In genomic region chr5:93715327-93715726, GRCh38 we compare ENCODE assay signal across 28 cellular contexts. TPM values are rescaled to one million over a fixed set of nuclear protein-coding genes. Genes with fewer than 3 reads are reported as not detected.
DNase-seq lines count a peak whose midpoint lies in the region; ATAC-seq and TF ChIP-seq lines count a peak whose summit lies in the region.
"Had no signal": no experiment of that assay in that cellular context is flagged by ENCODE, and none has a peak within 500 bp of the region (broad histone marks: within the 10 kb centered on the region; RNA-seq: fewer than 3 reads in every experiment).

No MANE protein-coding gene starts in this region.

- no peaks in the 10 kb centered on the region for H3K36me3 ChIP-seq in lower lobe of right lung
- H3K36me3 ChIP-seq: MG63, right atrium auricular region had no signal

- ATAC-seq in lower lobe of right lung, result no peak
- ATAC-seq: activated CD4-positive, alpha-beta T cell treated with anti-CD3 and anti-CD28 coated beads for 36 hours; activated CD8-positive, alpha-beta T cell treated with anti-CD3 and anti-CD28 coated beads for 36 hours; activated T-helper 17 cell treated with anti-CD3 and anti-CD28 coated beads, Interleukin-2, amount 50 U/mL, for 72 hours; body of pancreas; esophagus mucosa had no signal

- no peak overlapping the region for H3K4me3 ChIP-seq in lower lobe of right lung
- H3K4me3 ChIP-seq: body of pancreas, MG63, right atrium auricular region, testis had no signal

- DNase-seq in NCI-H2029 (lab: John Stamatoyannopoulos, UW), result peak; percentile 7
- DNase-seq in NCI-H2029 treated with DMSO at 0.1 percent for 48 hours (lab: John Stamatoyannopoulos, UW), result no peak
- DNase-seq in NCI-H1105 (lab: John Stamatoyannopoulos, UW), result peak; percentile 6
- peak; percentile 3 for DNase-seq in NCI-H526 treated with DMSO at 0.1 percent for 48 hours (lab: John Stamatoyannopoulos, UW)
- peak; percentile 12 for DNase-seq in left kidney (ENCODE audit: low read depth, low spot score)
- DNase-seq in hippocampal formation (lab: John Stamatoyannopoulos, UW), result no peak
- DNase-seq in stimulated activated CD4-positive, alpha-beta T cell treated with anti-CD3 and anti-CD28 coated beads, Interleukin-4, amount 100 ng/mL, for 1 hour, result no peak
- DNase-seq in lower lobe of right lung, result no peak
- DNase-seq: activated CD4-positive, alpha-beta T cell treated with anti-CD3 and anti-CD28 coated beads for 36 hours; activated CD8-positive, alpha-beta memory T cell treated with anti-CD3 and anti-CD28 coated beads, Interleukin-2, amount 50 U/mL, for 48 hours; activated CD8-positive, alpha-beta T cell treated with anti-CD3 and anti-CD28 coated beads for 36 hours; activated naive CD4-positive, alpha-beta T cell treated with anti-CD3 and anti-CD28 coated beads, Interleukin-2, amount 50 U/mL, for 16 hours; body of pancreas; cerebellar nuclear complex; dermis blood vessel endothelial cell; EL; endodermal cell; glutamatergic neuron; KG1; MG63; NCI-H226; NK-92 treated with Interleukin-12 subunit alpha and Interleukin-12 subunit beta, amount 100 ng/mL, for 24 hours; stimulated activated CD4-positive, alpha-beta T cell treated with anti-CD3 and anti-CD28 coated beads, Interleukin-1b, Interleukin-23, amount 100 ng/mL, for 48 hours; testis had no signal

- no peaks in the 10 kb centered on the region for H3K27me3 ChIP-seq in lower lobe of right lung (ENCODE audit: low read depth)
- H3K27me3 ChIP-seq: body of pancreas, MG63, right atrium auricular region, testis had no signal

- no peak for TF ChIP-seq CTCF in lower lobe of right lung (IDR thresholded peaks at IDR 0.05)

- H3K9me3 ChIP-seq in lower lobe of right lung, result peaks cover 4% of the 10 kb centered on the region
- H3K9me3 ChIP-seq: MG63, testis had no signal

- H3K4me1 ChIP-seq in lower lobe of right lung, result no peaks in the 10 kb centered on the region
- H3K4me1 ChIP-seq: body of pancreas, right atrium auricular region, testis had no signal

- intact Hi-C loops in lower lobe of right lung (cut with DNase I), result no loop called here

- H3K27ac ChIP-seq in lower lobe of right lung, result no peak overlapping the region
- H3K27ac ChIP-seq: body of pancreas, HL-60, right atrium auricular region, testis had no signal

RNA-seq across cellular contexts. Expression of gene POU5F2, which starts 26.1 kb away (rescaled TPM):
- total RNA-seq in lower lobe of right lung, result 1.8 TPM

Comparison
In these comparisons a context has a peak if more than half of its experiments do, and no peak if none do; other contexts are left out.
1. DNase-seq: peak in NCI-H2029 (single experiment), NCI-H1105 (single experiment), NCI-H526 treated with DMSO at 0.1 percent for 48 hours (single experiment) and left kidney (single experiment); none in NCI-H2029 treated with DMSO at 0.1 percent for 48 hours (single experiment), hippocampal formation (0 of 2), stimulated activated CD4-positive, alpha-beta T cell treated with anti-CD3 and anti-CD28 coated beads, Interleukin-4, amount 100 ng/mL, for 1 hour (single experiment) and lower lobe of right lung (single experiment).